In genomic region chr19:35207391-35207871, GRCh38 we compare ENCODE assay signal across 16 cellular contexts. TPM values are rescaled to one million over a fixed set of nuclear protein-coding genes. Genes with fewer than 3 reads are reported as not detected.
DNase-seq lines count a peak whose midpoint lies in the region; ATAC-seq and TF ChIP-seq lines count a peak whose summit lies in the region.
"Had no signal": no experiment of that assay in that cellular context is flagged by ENCODE, and none has a peak within 500 bp of the region (broad histone marks: within the 10 kb centered on the region; RNA-seq: fewer than 3 reads in every experiment).

No MANE protein-coding gene starts in this region.

- intact Hi-C loops in mammary epithelial cell (cut with micrococcal nuclease) = no loop called here
- intact Hi-C loops in breast epithelium (cut with DNase I; ENCODE audit: low total_unique reads) = no loop called here

- no peaks in the 10 kb centered on the region for H3K27me3 ChIP-seq in mammary epithelial cell (ENCODE audit: insufficient read depth, low read length)
- H3K27me3 ChIP-seq in breast epithelium = no peaks in the 10 kb centered on the region
- no peaks in the 10 kb centered on the region for H3K27me3 ChIP-seq in mesendoderm (ENCODE audit: insufficient read depth, low read length, poor library complexity)
- H3K27me3 ChIP-seq: ascending aorta, heart left ventricle had no signal

- H3K23ac ChIP-seq in mesendoderm (ENCODE audit: low read length) = no peak overlapping the region

- H3K9ac ChIP-seq in mammary epithelial cell (ENCODE audit: insufficient read depth, low read length) (no peak overlapping the region), mesendoderm (ENCODE audit: low read length) (no peak overlapping the region)

- CTCF ChIA-PET in mammary epithelial cell (lab: Charles Lee; ENCODE audit: low non-redundant PET) = no interaction called here
- CTCF ChIA-PET in activated CD4-positive, alpha-beta memory T cell treated with anti-CD3 and anti-CD28 coated beads, Interleukin-2, amount 10 ng/mL, durations not matched to agents 7 days and 5 days (lab: Charles Lee) = interaction anchor here (1.0 to 1.6 kb wide), 2 partner anchors 51 to 53 kb away, joined by 3 to 4 read pairs; partner anchors contain the start of gene FXYD5

- H3K36me3 ChIP-seq in mammary epithelial cell (ENCODE audit: insufficient read depth, low read length) (no peaks in the 10 kb centered on the region), breast epithelium (no peaks in the 10 kb centered on the region), mesendoderm (ENCODE audit: control insufficient read depth, insufficient read depth, low read length) (no peaks in the 10 kb centered on the region)
- H3K36me3 ChIP-seq: ascending aorta, heart left ventricle had no signal

- H3K4me1 ChIP-seq in mammary epithelial cell (ENCODE audit: insufficient read depth, low read length) = no peaks in the 10 kb centered on the region
- no peaks in the 10 kb centered on the region for H3K4me1 ChIP-seq in breast epithelium
- peaks cover 8% of the 10 kb centered on the region for H3K4me1 ChIP-seq in mesendoderm (ENCODE audit: control insufficient read depth, low read depth, low read length)
- H3K4me1 ChIP-seq: ascending aorta had no signal

- H2AK5ac ChIP-seq in mesendoderm (ENCODE audit: low read length) = no peak overlapping the region

- BruUV-seq in mammary epithelial cell (replicated peaks; lab: Mats Ljungman, UMichigan) = no TSS peak

- peaks cover 6% of the 10 kb centered on the region for H3K9me3 Mint-ChIP-seq in activated CD4-positive, alpha-beta memory T cell treated with anti-CD3 and anti-CD28 coated beads, Interleukin-2, amount 10 ng/mL, durations not matched to agents 7 days and 5 days
- no peaks in the 10 kb centered on the region for H3K9me3 Mint-ChIP-seq in stimulated activated naive CD8-positive, alpha-beta T cell treated with anti-CD3 and anti-CD28 coated beads, Interleukin-15, amount 100 ng/mL, for 72 hours

- WGBS in mammary epithelial cell (ENCODE audit: low coverage, missing lambda C conversion rate) = 86% methylated on average over 8 of the region's 8 CpGs
- no CpG with 5 or more reads among the region's 8 CpGs for WGBS in mesendoderm (ENCODE audit: extremely low coverage, insufficient coverage, low lambda C conversion rate)

- no peak overlapping the region for H3K4me3 Mint-ChIP-seq in activated CD4-positive, alpha-beta memory T cell treated with anti-CD3 and anti-CD28 coated beads, Interleukin-2, amount 10 ng/mL, durations not matched to agents 7 days and 5 days
- peak overlapping the region in 1 of 2 donors; percentile 43 for H3K4me3 Mint-ChIP-seq in stimulated activated naive CD8-positive, alpha-beta T cell treated with anti-CD3 and anti-CD28 coated beads, Interleukin-15, amount 100 ng/mL, for 72 hours
- H3K4me3 Mint-ChIP-seq: WTC11 had no signal

- peaks cover 19% of the 10 kb centered on the region for H3K36me3 Mint-ChIP-seq in activated CD4-positive, alpha-beta memory T cell treated with anti-CD3 and anti-CD28 coated beads, Interleukin-2, amount 10 ng/mL, durations not matched to agents 7 days and 5 days (ENCODE audit: low read depth)

- H4K8ac ChIP-seq in mesendoderm (ENCODE audit: low read depth, low read length) = no peak overlapping the region

- dilution Hi-C loops in mammary epithelial cell (cut with HindIII; ENCODE audit: low sequenced_read_pairs) = no loop called here

- H3K56ac ChIP-seq in mesendoderm (ENCODE audit: low read length) = no peak overlapping the region

- peaks cover 88% of the 10 kb centered on the region for H3K4me1 Mint-ChIP-seq in activated CD4-positive, alpha-beta memory T cell treated with anti-CD3 and anti-CD28 coated beads, Interleukin-2, amount 10 ng/mL, durations not matched to agents 7 days and 5 days
- H3K4me1 Mint-ChIP-seq in stimulated activated naive CD8-positive, alpha-beta T cell treated with anti-CD3 and anti-CD28 coated beads, Interleukin-15, amount 100 ng/mL, for 72 hours = peaks cover 91% of the 10 kb centered on the region

- H2BK5ac ChIP-seq in mesendoderm (ENCODE audit: low read length) = no peak overlapping the region

- no peak overlapping the region for H3K4ac ChIP-seq in mesendoderm (ENCODE audit: low read depth, low read length)

- POLR2A ChIA-PET in activated CD4-positive, alpha-beta memory T cell treated with anti-CD3 and anti-CD28 coated beads, Interleukin-2, amount 10 ng/mL, durations not matched to agents 7 days and 5 days (lab: Charles Lee) = interaction anchor here (0.8 to 3.3 kb wide), 8 partner anchors 10 to 255 kb away, joined by 3 to 33 read pairs (median 6); partner anchors contain the start of genes FXYD5 and USF2

- no peak for TF ChIP-seq POLR2A in breast epithelium (IDR thresholded peaks at IDR 0.05)

- DNase-seq in mammary epithelial cell (peak; percentile 48), breast epithelium (ENCODE audit: low spot score in 2 of 2) (no peak), ecto neural progenitor cell (ENCODE audit: low spot score) (peak; percentile 15), DMS53 (lab: John Stamatoyannopoulos, UW) (no peak), NCI-H82 treated with DMSO at 0.1 percent for 48 hours (lab: John Stamatoyannopoulos, UW; ENCODE audit: unreplicated experiment) (no peak), mesendoderm (no peak)
- DNase-seq in activated CD4-positive, alpha-beta memory T cell treated with anti-CD3 and anti-CD28 coated beads, Interleukin-2, amount 10 ng/mL, durations not matched to agents 7 days and 5 days = peak; percentile 30
- DNase-seq in stimulated activated naive CD8-positive, alpha-beta T cell treated with anti-CD3 and anti-CD28 coated beads, Interleukin-15, amount 100 ng/mL, for 72 hours = no peak
- DNase-seq: DMS79 treated with DMSO at 0.1 percent for 48 hours, left ventricle myocardium superior, NCI-H446 treated with DMSO at 0.1 percent for 48 hours, occipital lobe had no signal

- H3K4me3 ChIP-seq in mammary epithelial cell (replicated peaks in 1 of 3; ENCODE audit: insufficient read depth in 1 of 3, low read depth in 2 of 3, low read length in 3 of 3) (no peak overlapping the region), breast epithelium (no peak overlapping the region), mesendoderm (ENCODE audit: low read length) (no peak overlapping the region)
- H3K4me3 ChIP-seq: ascending aorta, heart left ventricle had no signal

- no peaks in the 10 kb centered on the region for H3K79me2 ChIP-seq in mammary epithelial cell (ENCODE audit: insufficient read depth, low read length)
- no peaks in the 10 kb centered on the region for H3K79me2 ChIP-seq in mesendoderm (ENCODE audit: control insufficient read depth, insufficient read depth, low read length)

- ATAC-seq in stimulated activated naive CD8-positive, alpha-beta T cell treated with anti-CD3 and anti-CD28 coated beads, Interleukin-15, amount 100 ng/mL, for 72 hours = no peak
- ATAC-seq: heart left ventricle, left ventricle myocardium superior, Right ventricle myocardium inferior, WTC11 had no signal

- no peak overlapping the region for H2BK120ac ChIP-seq in mesendoderm (ENCODE audit: low read depth, low read length)

- TF ChIP-seq CTCF in mammary epithelial cell (conservative IDR thresholded peaks at IDR 0.05 in 1 of 2, IDR thresholded peaks at IDR 0.05 in 1 of 2; ENCODE audit: extremely low read depth in 1 of 2, insufficient read depth in 1 of 2, low read depth in 1 of 2, low read length in 2 of 2) = no peak
- TF ChIP-seq CTCF in breast epithelium (IDR thresholded peaks at IDR 0.05) = no peak

- no peaks in the 10 kb centered on the region for H3K9me3 ChIP-seq in mammary epithelial cell (replicated peaks; ENCODE audit: insufficient read depth, low read length)
- no peaks in the 10 kb centered on the region for H3K9me3 ChIP-seq in breast epithelium
- H3K9me3 ChIP-seq: ascending aorta had no signal

- no peak overlapping the region for H2BK15ac ChIP-seq in mesendoderm (replicated peaks; ENCODE audit: low read depth)

- H3K27ac Mint-ChIP-seq in activated CD4-positive, alpha-beta memory T cell treated with anti-CD3 and anti-CD28 coated beads, Interleukin-2, amount 10 ng/mL, durations not matched to agents 7 days and 5 days = peak overlapping the region; percentile 97
- peak overlapping the region; percentile 47 to 60 for H3K27ac Mint-ChIP-seq in stimulated activated naive CD8-positive, alpha-beta T cell treated with anti-CD3 and anti-CD28 coated beads, Interleukin-15, amount 100 ng/mL, for 72 hours

- H2AFZ ChIP-seq in mammary epithelial cell (ENCODE audit: low read depth, low read length) = no peak overlapping the region

- no peaks in the 10 kb centered on the region for H3K27me3 Mint-ChIP-seq in activated CD4-positive, alpha-beta memory T cell treated with anti-CD3 and anti-CD28 coated beads, Interleukin-2, amount 10 ng/mL, durations not matched to agents 7 days and 5 days
- no peaks in the 10 kb centered on the region for H3K27me3 Mint-ChIP-seq in stimulated activated naive CD8-positive, alpha-beta T cell treated with anti-CD3 and anti-CD28 coated beads, Interleukin-15, amount 100 ng/mL, for 72 hours

- H3K79me1 ChIP-seq in mesendoderm (ENCODE audit: low read length) = no peaks in the 10 kb centered on the region

- H4K20me1 ChIP-seq in mammary epithelial cell (ENCODE audit: insufficient read depth, low read length) = no peaks in the 10 kb centered on the region

- no peak overlapping the region for H3K4me2 ChIP-seq in mammary epithelial cell (ENCODE audit: insufficient read depth, low read depth, low read length)
- H3K4me2 ChIP-seq in mesendoderm (ENCODE audit: low read length) = no peak overlapping the region

- H4K5ac ChIP-seq in mesendoderm (ENCODE audit: low read length) = no peak overlapping the region

- in situ Hi-C loops in mammary epithelial cell (cut with MboI; ENCODE audit: low sequenced_read_pairs in 2 of 2) = no loop called here

- no peak overlapping the region for H3K18ac ChIP-seq in mesendoderm (ENCODE audit: low read length)

- H3K27ac ChIP-seq in mammary epithelial cell (ENCODE audit: insufficient read depth, low read depth, low read length) = no peak overlapping the region
- no peak overlapping the region for H3K27ac ChIP-seq in breast epithelium
- no peak overlapping the region for H3K27ac ChIP-seq in mesendoderm (ENCODE audit: low read depth, low read length)
- H3K27ac ChIP-seq: ascending aorta had no signal

RNA-seq across cellular contexts. Expression of gene FAM187B, which starts 21.1 kb away (rescaled TPM):
- total RNA-seq in mammary epithelial cell = not detected
- polyA plus RNA-seq in mammary epithelial cell = not detected
- not detected for polyA minus RNA-seq in mammary epithelial cell
- under 1 TPM in 1 of 3 donors, not detected in 2; 0.44 TPM for total RNA-seq in breast epithelium
- not detected for total RNA-seq in activated CD4-positive, alpha-beta memory T cell treated with anti-CD3 and anti-CD28 coated beads, Interleukin-2, amount 10 ng/mL, durations not matched to agents 7 days and 5 days
- polyA plus RNA-seq in mesendoderm (2013, experiment 1 of 2) = not detected
- not detected for polyA plus RNA-seq in mesendoderm (2013, experiment 2 of 2)
- total RNA-seq: ascending aorta, heart left ventricle, left ventricle myocardium superior, occipital lobe, Right ventricle myocardium inferior had no signal

RNA-seq across cellular contexts. Expression of gene LSR, which starts 41.4 kb away (rescaled TPM):
- total RNA-seq in mammary epithelial cell (100 to 1,000 TPM in 1 of 2 donors, 10 to 100 TPM in 1; 91.5 to 166 TPM), breast epithelium (10 to 100 TPM in 2 of 3 donors, 1 to 10 TPM in 1; 3.7 to 37.5 (median 35.1) TPM)
- polyA plus RNA-seq in mammary epithelial cell = 133 TPM
- polyA minus RNA-seq in mammary epithelial cell = 97.9 TPM
- 10 to 100 TPM; 13.2 to 13.3 TPM for total RNA-seq in activated CD4-positive, alpha-beta memory T cell treated with anti-CD3 and anti-CD28 coated beads, Interleukin-2, amount 10 ng/mL, durations not matched to agents 7 days and 5 days
- polyA plus RNA-seq in mesendoderm (2013, experiment 1 of 2) = 93.8 TPM
- 95.6 TPM for polyA plus RNA-seq in mesendoderm (2013, experiment 2 of 2)

RNA-seq across cellular contexts. Expression of gene FXYD5, which starts 52.9 kb away (rescaled TPM):
- total RNA-seq in mammary epithelial cell (100 to 1,000 TPM in 1 of 2 donors, 10 to 100 TPM in 1; 23.5 to 349 TPM), breast epithelium (10 to 100 TPM; 52.4 to 56.7 (median 56.2) TPM)
- 390 TPM for polyA plus RNA-seq in mammary epithelial cell
- polyA minus RNA-seq in mammary epithelial cell = 448 TPM
- total RNA-seq in activated CD4-positive, alpha-beta memory T cell treated with anti-CD3 and anti-CD28 coated beads, Interleukin-2, amount 10 ng/mL, durations not matched to agents 7 days and 5 days = 100 to 1,000 TPM; 588 to 589 TPM
- 130 TPM for polyA plus RNA-seq in mesendoderm (2013, experiment 1 of 2)
- 134 TPM for polyA plus RNA-seq in mesendoderm (2013, experiment 2 of 2)
- total RNA-seq: occipital lobe had no signal

Comparison
In these comparisons a context has a peak if more than half of its experiments do, and no peak if none do; other contexts are left out.
1. DNase-seq: peak in mammary epithelial cell (single experiment), activated CD4-positive, alpha-beta memory T cell treated with anti-CD3 and anti-CD28 coated beads, Interleukin-2, amount 10 ng/mL, durations not matched to agents 7 days and 5 days (single experiment) and ecto neural progenitor cell (single experiment); none in breast epithelium (0 of 2), stimulated activated naive CD8-positive, alpha-beta T cell treated with anti-CD3 and anti-CD28 coated beads, Interleukin-15, amount 100 ng/mL, for 72 hours (0 of 2), DMS53 (single experiment), NCI-H82 treated with DMSO at 0.1 percent for 48 hours (single experiment) and mesendoderm (single experiment).